In the genomic region with DNA sequence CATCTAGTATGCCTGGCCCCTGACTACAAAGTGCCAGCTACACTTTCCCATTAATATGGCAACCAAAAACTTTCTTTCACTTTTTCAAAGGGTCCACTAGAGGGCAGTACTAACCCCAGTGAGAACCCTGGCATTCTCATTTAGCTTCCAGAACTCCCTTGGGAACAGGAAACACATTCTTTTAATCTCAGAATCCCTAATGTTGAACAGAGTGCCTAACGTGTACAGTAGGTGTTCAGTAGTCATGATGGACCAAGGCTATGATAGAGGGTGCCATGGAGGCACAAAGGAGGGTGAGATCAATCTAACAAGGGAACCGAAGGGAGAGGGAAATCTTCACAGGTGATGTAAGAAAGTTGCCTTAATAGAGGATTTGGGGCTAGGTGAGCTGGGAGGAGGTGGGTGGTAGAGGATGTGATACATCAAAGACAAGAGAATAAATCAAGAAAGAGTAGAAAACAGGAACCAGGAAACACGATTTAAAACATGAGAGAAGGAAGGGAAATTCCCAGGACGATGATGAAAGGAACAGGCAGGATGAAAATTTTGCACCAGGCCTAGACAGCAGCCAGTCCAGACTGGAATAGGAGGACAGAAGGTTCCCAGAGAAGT, we compare ENCODE assay signal across 1 cellular context.
A peak's percentile ranks its signal among the peaks of the same experiment; 100 is the strongest.
TF ChIP-seq lines count a peak whose summit lies in the region.

No MANE protein-coding gene starts in this region.

TF ChIP-seq in HepG2, 621 proteins besides CTCF, POLR2A, EP300 and RAD21:
- TF ChIP-seq ZNF124 (CRISPR knock-in tag; IDR thresholded peaks at IDR 0.05): 0 out of 2 replicates have a peak, but pooled peaks have one; percentile 42
- TF ChIP-seq MAZ (IDR thresholded peaks at IDR 0.05; ENCODE audit: borderline replicate concordance, low read depth, low read length): no peak
- 0 out of 2 replicates have a peak, but pooled peaks have one; percentile 25 for TF ChIP-seq MAZ (CRISPR knock-in tag; IDR thresholded peaks at IDR 0.05; ENCODE audit: low read depth)
- TF ChIP-seq, protein P1, sequence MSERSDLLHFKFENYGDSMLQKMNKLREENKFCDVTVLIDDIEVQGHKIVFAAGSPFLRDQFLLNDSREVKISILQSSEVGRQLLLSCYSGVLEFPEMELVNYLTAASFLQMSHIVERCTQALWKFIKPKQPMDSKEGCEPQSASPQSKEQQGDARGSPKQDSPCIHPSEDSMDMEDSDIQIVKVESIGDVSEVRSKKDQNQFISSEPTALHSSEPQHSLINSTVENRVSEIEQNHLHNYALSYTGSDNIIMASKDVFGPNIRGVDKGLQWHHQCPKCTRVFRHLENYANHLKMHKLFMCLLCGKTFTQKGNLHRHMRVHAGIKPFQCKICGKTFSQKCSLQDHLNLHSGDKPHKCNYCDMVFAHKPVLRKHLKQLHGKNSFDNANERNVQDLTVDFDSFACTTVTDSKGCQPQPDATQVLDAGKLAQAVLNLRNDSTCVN (CRISPR knock-in tag; IDR thresholded peaks at IDR 0.05; ENCODE audit: borderline replicate concordance): no peak
- TF ChIP-seq ZNF331 (CRISPR knock-in tag; IDR thresholded peaks at IDR 0.05): 0 out of 2 replicates have a peak, but pooled peaks have one; percentile 24
- peak; percentile 80 for TF ChIP-seq SMC3 (IDR thresholded peaks at IDR 0.05; ENCODE audit: low read length)
- TF ChIP-seq TGIF2 (CRISPR knock-in tag; IDR thresholded peaks at IDR 0.05): no peak
- TF ChIP-seq ELF3 (CRISPR knock-in tag; IDR thresholded peaks at IDR 0.05): peak; percentile 35; the same call in 1 of the 2 replicates
- TF ChIP-seq, protein P2, sequence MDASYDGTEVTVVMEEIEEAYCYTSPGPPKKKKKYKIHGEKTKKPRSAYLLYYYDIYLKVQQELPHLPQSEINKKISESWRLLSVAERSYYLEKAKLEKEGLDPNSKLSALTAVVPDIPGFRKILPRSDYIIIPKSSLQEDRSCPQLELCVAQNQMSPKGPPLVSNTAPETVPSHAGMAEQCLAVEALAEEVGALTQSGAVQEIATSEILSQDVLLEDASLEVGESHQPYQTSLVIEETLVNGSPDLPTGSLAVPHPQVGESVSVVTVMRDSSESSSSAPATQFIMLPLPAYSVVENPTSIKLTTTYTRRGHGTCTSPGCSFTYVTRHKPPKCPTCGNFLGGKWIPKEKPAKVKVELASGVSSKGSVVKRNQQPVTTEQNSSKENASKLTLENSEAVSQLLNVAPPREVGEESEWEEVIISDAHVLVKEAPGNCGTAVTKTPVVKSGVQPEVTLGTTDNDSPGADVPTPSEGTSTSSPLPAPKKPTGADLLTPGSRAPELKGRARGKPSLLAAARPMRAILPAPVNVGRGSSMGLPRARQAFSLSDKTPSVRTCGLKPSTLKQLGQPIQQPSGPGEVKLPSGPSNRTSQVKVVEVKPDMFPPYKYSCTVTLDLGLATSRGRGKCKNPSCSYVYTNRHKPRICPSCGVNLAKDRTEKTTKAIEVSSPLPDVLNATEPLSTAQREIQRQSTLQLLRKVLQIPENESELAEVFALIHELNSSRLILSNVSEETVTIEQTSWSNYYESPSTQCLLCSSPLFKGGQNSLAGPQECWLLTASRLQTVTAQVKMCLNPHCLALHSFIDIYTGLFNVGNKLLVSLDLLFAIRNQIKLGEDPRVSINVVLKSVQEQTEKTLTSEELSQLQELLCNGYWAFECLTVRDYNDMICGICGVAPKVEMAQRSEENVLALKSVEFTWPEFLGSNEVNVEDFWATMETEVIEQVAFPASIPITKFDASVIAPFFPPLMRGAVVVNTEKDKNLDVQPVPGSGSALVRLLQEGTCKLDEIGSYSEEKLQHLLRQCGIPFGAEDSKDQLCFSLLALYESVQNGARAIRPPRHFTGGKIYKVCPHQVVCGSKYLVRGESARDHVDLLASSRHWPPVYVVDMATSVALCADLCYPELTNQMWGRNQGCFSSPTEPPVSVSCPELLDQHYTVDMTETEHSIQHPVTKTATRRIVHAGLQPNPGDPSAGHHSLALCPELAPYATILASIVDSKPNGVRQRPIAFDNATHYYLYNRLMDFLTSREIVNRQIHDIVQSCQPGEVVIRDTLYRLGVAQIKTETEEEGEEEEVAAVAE (CRISPR knock-in tag; IDR thresholded peaks at IDR 0.05; ENCODE audit: borderline replicate concordance): peak; percentile 20; the same call in 1 of the 2 replicates
- peak; percentile 38; the same call in 1 of the 2 replicates for TF ChIP-seq GATAD2A (CRISPR knock-in tag; IDR thresholded peaks at IDR 0.05)
- no peak for TF ChIP-seq ZNF766 (CRISPR knock-in tag; IDR thresholded peaks at IDR 0.05; ENCODE audit: borderline replicate concordance)
- peak; percentile 36 for TF ChIP-seq TEAD3 (CRISPR knock-in tag; optimal IDR thresholded peaks at IDR 0.05; ENCODE audit: borderline replicate concordance)
- TF ChIP-seq STAG1 (CRISPR knock-in tag; IDR thresholded peaks at IDR 0.05): peak; percentile 58; the same call in 1 of the 2 replicates
